1 cellular context compared by ENCODE assay signal in genomic region chr1:36150296-36151132, GRCh38.
TF ChIP-seq lines count a peak whose summit lies in the region.

No MANE protein-coding gene starts in this region.

TF ChIP-seq in GM12878, 131 proteins besides CTCF, POLR2A, EP300 and RAD21 (continued from another document):
- peak; percentile 42; the same call in 1 of the 2 replicates for TF ChIP-seq CHD2 (IDR thresholded peaks at IDR 0.05; ENCODE audit: borderline replicate concordance, low read depth, low read length)
- TF ChIP-seq PAX5 (IDR thresholded peaks at IDR 0.05; ENCODE audit: borderline replicate concordance, low read depth, low read length): peak; percentile 62; the same call in 1 of the 2 replicates
- TF ChIP-seq ZSCAN29 (IDR thresholded peaks at IDR 0.05): no peak
